Comparison of ENCODE assay signal across 32 cellular contexts in the genomic region with DNA sequence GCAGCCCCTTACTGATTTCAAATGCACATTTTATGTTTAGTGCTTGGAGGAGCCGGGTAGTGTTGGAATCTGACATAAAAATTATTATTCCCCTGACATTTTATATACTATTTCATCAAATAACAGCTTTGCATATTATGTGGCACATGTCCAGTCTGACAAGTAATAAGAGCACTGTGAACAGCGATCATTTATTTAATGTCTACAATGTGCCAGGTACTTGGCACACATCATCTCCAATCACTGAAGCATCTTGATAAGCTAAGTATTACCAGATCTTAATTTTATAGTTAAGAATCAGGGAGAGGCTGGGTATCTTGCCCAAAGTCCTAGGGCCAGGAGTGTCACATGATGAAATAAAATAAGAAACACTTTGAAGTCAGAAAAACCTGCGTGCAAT.
"Had no signal": no experiment of that assay in that cellular context is flagged by ENCODE, and none has a peak within 500 bp of the region (broad histone marks: within the 10 kb centered on the region; RNA-seq: fewer than 3 reads in every experiment).

No MANE protein-coding gene starts in this region.

- DNase-seq: activated effector memory CD4-positive, alpha-beta T cell treated with anti-CD3 and anti-CD28 coated beads, Interleukin-2, amount 50 U/mL, for 16 hours; activated effector memory CD4-positive, alpha-beta T cell treated with Interleukin-2 at 50 U/mL for 16 hours; activated gamma-delta T cell; activated gamma-delta T cell treated with Interleukin-2 at 50 U/mL for 16 hours; activated naive CD4-positive, alpha-beta T cell; activated naive CD4-positive, alpha-beta T cell treated with anti-CD3 and anti-CD28 coated beads for 36 hours; activated naive CD4-positive, alpha-beta T cell treated with anti-CD3 and anti-CD28 coated beads, Interleukin-2, amount 10 ng/mL, durations not matched to agents 7 days and 5 days; activated naive CD4-positive, alpha-beta T cell treated with anti-CD3 and anti-CD28 coated beads, Interleukin-2, amount 50 U/mL, for 16 hours; activated naive CD4-positive, alpha-beta T cell treated with Interleukin-2 at 50 U/mL for 16 hours; activated naive CD8-positive, alpha-beta T cell treated with anti-CD3 and anti-CD28 coated beads for 36 hours; activated naive CD8-positive, alpha-beta T cell treated with anti-CD3 and anti-CD28 coated beads, Interleukin-2, amount 10 ng/mL, durations not matched to agents 7 days and 5 days; activated naive CD8-positive, alpha-beta T cell treated with anti-CD3 and anti-CD28 coated beads, Interleukin-2, amount 50 U/mL, for 24 hours; activated T-cell treated with anti-CD3 and anti-CD28 coated beads, Interleukin-2, amount 50 U/mL, for 1 hour; activated T-cell treated with anti-CD3 and anti-CD28 coated beads, Interleukin-2, amount 50 U/mL, for 24 hours; activated T-cell treated with anti-CD3 and anti-CD28 coated beads, Interleukin-2, amount 50 U/mL, for 4 hours; activated T-cell treated with anti-CD3 and anti-CD28 coated beads, Interleukin-2, amount 50 U/mL, for 48 hours; activated T-cell treated with anti-CD3 and anti-CD28 coated beads, Interleukin-2, amount 50 U/mL, for 72 hours; adrenal gland; amniotic stem cell; amygdala; anterior cingulate cortex; aorta; body of pancreas; brain microvascular endothelial cell; caudate nucleus; central memory CD4-positive, alpha-beta T cell; cerebellar nuclear complex had no signal

- H3K9me3 ChIP-seq: adrenal gland, ascending aorta, body of pancreas, breast epithelium had no signal

- H3K4me3 ChIP-seq: adrenal gland, ascending aorta, body of pancreas, breast epithelium, cardiac muscle cell had no signal

- H3K36me3 ChIP-seq: adrenal gland, ascending aorta, brain microvascular endothelial cell, breast epithelium, cardiac muscle cell had no signal

- H3K4me1 ChIP-seq: ascending aorta, breast epithelium had no signal

- H3K27me3 ChIP-seq: adrenal gland, ascending aorta, body of pancreas, brain microvascular endothelial cell, breast epithelium, cardiac muscle cell had no signal

- H3K27ac ChIP-seq: adrenal gland, ascending aorta, body of pancreas, brain microvascular endothelial cell, breast epithelium, cardiac muscle cell had no signal

- ATAC-seq: activated naive CD4-positive, alpha-beta T cell treated with anti-CD3 and anti-CD28 coated beads, Interleukin-2, amount 50 U/mL, for 72 hours; activated naive CD8-positive, alpha-beta T cell treated with anti-CD3 and anti-CD28 coated beads, Interleukin-2, amount 50 U/mL, for 24 hours; activated T-cell treated with anti-CD3 and anti-CD28 coated beads, Interleukin-2, amount 50 U/mL, for 4 hours; activated T-cell treated with anti-CD3 and anti-CD28 coated beads, Interleukin-2, amount 50 U/mL, for 72 hours; activated T-helper 17 cell treated with anti-CD3 and anti-CD28 coated beads, Interleukin-2, amount 50 U/mL, for 72 hours; body of pancreas had no signal
